7 cellular contexts compared by ENCODE assay signal in genomic region chr21:24895885-24896734, GRCh38.
A peak's percentile ranks its signal among the peaks of the same experiment; 100 is the strongest.
DNase-seq lines count a peak whose midpoint lies in the region; ATAC-seq and TF ChIP-seq lines count a peak whose summit lies in the region.

No MANE protein-coding gene starts in this region.

- H3K4me1 ChIP-seq in stomach = no peaks in the 10 kb centered on the region

- no peaks in the 10 kb centered on the region for H3K27me3 ChIP-seq in stomach

- DNase-seq in NCI-H1105 (lab: John Stamatoyannopoulos, UW) (peak; percentile 47), cardiac fibroblast (ENCODE audit: low read depth in 2 of 2) (peak; percentile 1 to 2), stomach (peak; percentile 26), cerebellar cortex (ENCODE audit: low spot score) (no peak), left cardiac atrium (no peak)

- TF ChIP-seq CTCF in cardiac fibroblast (IDR thresholded peaks at IDR 0.05; ENCODE audit: low read depth, low read length) (no peak), stomach (IDR thresholded peaks at IDR 0.05) (peak in 3 of 7 experiments; percentile 3 to 64 (median 26))

- no peaks in the 10 kb centered on the region for H3K9me3 ChIP-seq in stomach

- no peak overlapping the region for H3K27ac ChIP-seq in stomach

- ATAC-seq in GM18868 (IDR thresholded peaks at IDR 0.05; ENCODE audit: unreplicated experiment) = peak; percentile 73
- peak; percentile 77 for ATAC-seq in HG02678 (IDR thresholded peaks at IDR 0.05; ENCODE audit: unreplicated experiment)
- ATAC-seq in left cardiac atrium = no peak

- 69 to 81% (median 77%) methylated on average over 3 of the region's 3 CpGs for WGBS in stomach, 5 donors

- no peaks in the 10 kb centered on the region for H3K36me3 ChIP-seq in stomach

- no peak for TF ChIP-seq POLR2A in stomach (IDR thresholded peaks at IDR 0.05)

- no peak for TF ChIP-seq EP300 in stomach (IDR thresholded peaks at IDR 0.05)

- H3K4me3 ChIP-seq in cardiac fibroblast (replicated peaks in 1 of 2; ENCODE audit: low read depth in 2 of 2, low read length in 2 of 2) = no peak overlapping the region
- no peak overlapping the region for H3K4me3 ChIP-seq in stomach

- intact Hi-C loops in stomach (cut with DNase I; ENCODE audit: low total_unique reads) = no loop called here
- intact Hi-C loops in left cardiac atrium (cut with DNase I) = loop anchor here (1.0 to 5.0 kb wide), 3 partner anchors 416 to 491 kb away; no protein-coding TSS in a partner anchor

Comparison
In these comparisons a context has a peak if more than half of its experiments do, and no peak if none do; other contexts are left out.
1. ATAC-seq: peak in GM18868 (single experiment) and HG02678 (single experiment); none in left cardiac atrium (0 of 2).
2. DNase-seq: peak in NCI-H1105 (single experiment), cardiac fibroblast (2 of 2) and stomach (single experiment); none in cerebellar cortex (single experiment) and left cardiac atrium (single experiment).